In the genomic region with DNA sequence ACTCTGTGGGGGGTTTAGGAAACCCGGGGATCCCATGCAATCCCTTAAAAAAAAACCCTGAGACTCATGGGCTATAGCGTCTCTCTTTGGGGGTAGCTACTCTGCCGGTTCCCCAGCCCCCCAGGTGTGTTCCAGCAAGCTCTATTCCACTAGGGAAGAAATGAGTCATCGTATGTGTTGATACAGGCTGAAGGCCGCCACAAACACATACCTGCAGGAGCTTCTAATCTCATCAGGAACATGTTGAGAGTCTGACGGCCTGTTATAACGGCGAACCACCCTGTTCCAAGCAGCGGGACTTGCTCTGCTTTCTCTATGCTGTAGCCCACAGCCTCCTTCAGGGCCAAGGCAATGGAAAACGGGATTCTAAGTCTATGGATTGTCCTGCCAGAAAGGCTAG, we compare ENCODE assay signal across 14 cellular contexts. TPM values are rescaled to one million over a fixed set of nuclear protein-coding genes. Genes with fewer than 3 reads are reported as not detected.
DNase-seq lines count a peak whose midpoint lies in the region; ATAC-seq, FAIRE-seq and TF ChIP-seq lines count a peak whose summit lies in the region.
"Had no signal": no experiment of that assay in that cellular context is flagged by ENCODE, and none has a peak within 500 bp of the region (broad histone marks: within the 10 kb centered on the region; RNA-seq: fewer than 3 reads in every experiment).

No MANE protein-coding gene starts in this region.

- TF ChIP-seq EP300 in suprapubic skin (IDR thresholded peaks at IDR 0.05) = no peak

- H2AFZ ChIP-seq in keratinocyte (ENCODE audit: control insufficient read depth, low read length) (no peak overlapping the region), GM23248 (no peak overlapping the region)

- H3K79me2 ChIP-seq in keratinocyte (ENCODE audit: control insufficient read depth, insufficient read depth, low read length) (peaks cover 22% of the 10 kb centered on the region), GM23248 (ENCODE audit: insufficient read depth) (no peaks in the 10 kb centered on the region)

- peak; percentile 95 for FAIRE-seq in keratinocyte (lab: Jason Lieb, UNC)

- peak overlapping the region; percentile 96 for H3K4me2 ChIP-seq in keratinocyte (ENCODE audit: control insufficient read depth, extremely low read depth, insufficient read depth, low read depth, low read length)
- H3K4me2 ChIP-seq in GM23248 (ENCODE audit: unreplicated experiment) = no peak overlapping the region

- H3K9me2 ChIP-seq in GM23248 (ENCODE audit: insufficient read depth) = no peaks in the 10 kb centered on the region

- no peak for ATAC-seq in HG02623 (IDR thresholded peaks at IDR 0.05; ENCODE audit: unreplicated experiment)
- ATAC-seq: mucosa of descending colon had no signal

- in situ Hi-C loops in GM23248 (cut with MboI) = no loop called here

- H3K9me3 ChIP-seq in keratinocyte (ENCODE audit: control insufficient read depth, low read depth, low read length) (no peaks in the 10 kb centered on the region), suprapubic skin (no peaks in the 10 kb centered on the region), GM23248 (ENCODE audit: low read depth) (no peaks in the 10 kb centered on the region)
- H3K9me3 ChIP-seq in effector memory CD4-positive, alpha-beta T cell (ENCODE audit: control insufficient read depth, low read length) = no peaks in the 10 kb centered on the region
- H3K9me3 ChIP-seq: mucosa of descending colon, Peyer's patch had no signal

- DNase-seq in HT-29 (ENCODE audit: low spot score) (peak; percentile 71), amniotic epithelial cell (ENCODE audit: low read depth) (peak; percentile 59), keratinocyte (ENCODE audit: low read depth, low spot score) (peak; percentile 94), suprapubic skin (ENCODE audit: low spot score in 2 of 2) (peak in 1 of 2 donors; percentile 60), GM23248 (no peak)
- no peak for DNase-seq in effector memory CD4-positive, alpha-beta T cell
- DNase-seq: activated naive CD4-positive, alpha-beta T cell treated with Interleukin-2 at 50 U/mL for 16 hours; caudate nucleus; CD8-positive, alpha-beta memory T cell; mucosa of descending colon; NCI-H2227 treated with DMSO at 0.1 percent for 48 hours had no signal

- peak overlapping the region; percentile 92 for H3K9ac ChIP-seq in keratinocyte (ENCODE audit: control insufficient read depth, extremely low read depth, insufficient read depth, low read length)
- H3K9ac ChIP-seq in GM23248 = no peak overlapping the region

- H3K27ac ChIP-seq in keratinocyte (ENCODE audit: control insufficient read depth, insufficient read depth, low read length) = peak overlapping the region; percentile 98
- H3K27ac ChIP-seq in suprapubic skin = peak overlapping the region; percentile 94
- H3K27ac ChIP-seq in GM23248 = no peak overlapping the region
- no peak overlapping the region for H3K27ac ChIP-seq in effector memory CD4-positive, alpha-beta T cell (ENCODE audit: insufficient read depth, low read length, poor library complexity, severe bottlenecking)
- H3K27ac ChIP-seq: Peyer's patch had no signal

- H3K4me3 ChIP-seq in keratinocyte (ENCODE audit: control insufficient read depth in 2 of 3, extremely low read depth in 1 of 3, insufficient read depth in 2 of 3, low read depth in 1 of 3, low read length in 3 of 3) (peak overlapping the region; percentile 49 to 96 (median 64)), suprapubic skin (peak overlapping the region; percentile 56), GM23248 (no peak overlapping the region)
- H3K4me3 ChIP-seq in effector memory CD4-positive, alpha-beta T cell (ENCODE audit: insufficient read depth, low read depth, low read length, poor library complexity, severe bottlenecking) = no peak overlapping the region
- H3K4me3 ChIP-seq: mucosa of descending colon, Peyer's patch had no signal

- 64% methylated on average over 9 of the region's 10 CpGs for WGBS in suprapubic skin
- WGBS in GM23248 (ENCODE audit: low coverage in 1 of 2, low lambda C conversion rate in 2 of 2, missing lambda C conversion rate in 2 of 2), 2 experiments = 86 to 87% methylated on average over 10 of the region's 10 CpGs

- TF ChIP-seq POLR2A in suprapubic skin (IDR thresholded peaks at IDR 0.05) = no peak

- peaks cover 21 to 32% of the 10 kb centered on the region in 2 experiments for H3K36me3 ChIP-seq in keratinocyte (ENCODE audit: control insufficient read depth in 2 of 2, extremely low read depth in 1 of 2, insufficient read depth in 2 of 2, low read length in 2 of 2)
- H3K36me3 ChIP-seq in suprapubic skin = peaks cover 21% of the 10 kb centered on the region
- H3K36me3 ChIP-seq in GM23248 (ENCODE audit: low read depth) = no peaks in the 10 kb centered on the region
- H3K36me3 ChIP-seq in effector memory CD4-positive, alpha-beta T cell (ENCODE audit: control insufficient read depth, insufficient read depth, low read length) = no peaks in the 10 kb centered on the region
- H3K36me3 ChIP-seq: Peyer's patch had no signal

- no peaks in the 10 kb centered on the region for H3K27me3 ChIP-seq in keratinocyte (ENCODE audit: control insufficient read depth, extremely low read depth, insufficient read depth, low read length)
- peaks cover 10% of the 10 kb centered on the region for H3K27me3 ChIP-seq in suprapubic skin
- peaks cover 37% of the 10 kb centered on the region for H3K27me3 ChIP-seq in GM23248 (replicated peaks; ENCODE audit: insufficient read depth)
- H3K27me3 ChIP-seq in effector memory CD4-positive, alpha-beta T cell (replicated peaks; ENCODE audit: control insufficient read depth, insufficient read depth, low read length, poor library complexity, severe bottlenecking) = no peaks in the 10 kb centered on the region
- H3K27me3 ChIP-seq: Peyer's patch had no signal

- no peaks in the 10 kb centered on the region for H3F3A ChIP-seq in GM23248 (ENCODE audit: insufficient read depth)

- H4K20me1 ChIP-seq in keratinocyte (ENCODE audit: control insufficient read depth, extremely low read depth, insufficient read depth, low read length) (peaks cover 39% of the 10 kb centered on the region), GM23248 (ENCODE audit: insufficient read depth) (no peaks in the 10 kb centered on the region)

- dilution Hi-C loops in keratinocyte (cut with MboI; ENCODE audit: extremely low pct_ligation_motif_present, low sequenced_read_pairs) = no loop called here

- H3K4me1 ChIP-seq in keratinocyte (ENCODE audit: control insufficient read depth, extremely low read depth, insufficient read depth, low read length) (peaks cover 75% of the 10 kb centered on the region), suprapubic skin (peaks cover 66% of the 10 kb centered on the region), GM23248 (ENCODE audit: insufficient read depth) (no peaks in the 10 kb centered on the region)
- no peaks in the 10 kb centered on the region for H3K4me1 ChIP-seq in effector memory CD4-positive, alpha-beta T cell (ENCODE audit: control insufficient read depth, insufficient read depth, low read length, poor library complexity, severe bottlenecking)
- H3K4me1 ChIP-seq: Peyer's patch had no signal

- H3K9me1 ChIP-seq in keratinocyte (ENCODE audit: control insufficient read depth, extremely low read depth, insufficient read depth, low read length) = no peaks in the 10 kb centered on the region

- TF ChIP-seq CTCF in keratinocyte (optimal IDR thresholded peaks at IDR 0.05 in 1 of 3, IDR thresholded peaks at IDR 0.05 in 1 of 3, conservative IDR thresholded peaks at IDR 0.05 in 1 of 3; ENCODE audit: extremely low read depth in 1 of 3, insufficient read depth in 2 of 3, low read length in 3 of 3) = no peak
- TF ChIP-seq CTCF in suprapubic skin (IDR thresholded peaks at IDR 0.05) = no peak

RNA-seq across cellular contexts. Expression of gene KRT5, which starts 1.0 kb away (rescaled TPM):
- not detected in 2 replicates for total RNA-seq in HT-29 (2014; rRNA removed; shearing (Covaris generic))
- polyA plus RNA-seq in keratinocyte = 14,274 to 15,814 TPM (median 15,322 TPM) in 3 replicates
- polyA plus RNA-seq in keratinocyte (2011; ENCODE audit: low read depth) = 65,106 TPM
- 14,617 and 16,515 TPM in 2 replicates for polyA plus RNA-seq in keratinocyte (2011; cell fraction: cytosol; rRNA removed)
- polyA plus RNA-seq in keratinocyte (2011; cell fraction: nucleus; rRNA removed) = 13,124 and 13,753 TPM in 2 replicates
- 14,417 and 19,307 TPM in 2 replicates for polyA plus RNA-seq in keratinocyte (2012; ENCODE audit: low replicate concordance)
- polyA minus RNA-seq in keratinocyte = 14,077 to 29,017 TPM (median 19,306 TPM) in 3 replicates
- 38,935 TPM for polyA minus RNA-seq in keratinocyte (2011; cell fraction: cytosol; rRNA and poly(A)+ RNA removed)
- polyA minus RNA-seq in keratinocyte (2011; cell fraction: nucleus; rRNA and poly(A)+ RNA removed) = 7,770 and 7,938 TPM in 2 replicates
- total RNA-seq in suprapubic skin = 1,000 to 10,000 TPM; 3,026 to 9,625 (median 8,067) TPM
- not detected in 2 replicates for total RNA-seq in GM23248 (2014; rRNA removed; shearing (Covaris generic))
- not detected in 2 replicates for polyA plus RNA-seq in GM23248 (2016; fragmentation: Nextera tagmentation; extraction: Ambion mirVana)
- total RNA-seq: CD8-positive, alpha-beta memory T cell; fibroblast of lung had no signal
- polyA plus RNA-seq: CD8-positive, alpha-beta memory T cell had no signal

RNA-seq across cellular contexts. Expression of gene KRT6A, which starts 28.1 kb away (rescaled TPM):
- not detected in 2 replicates for total RNA-seq in HT-29 (2014; rRNA removed; shearing (Covaris generic))
- 10,395 to 23,012 TPM (median 12,338 TPM) in 3 replicates for polyA plus RNA-seq in keratinocyte
- 36,695 TPM for polyA plus RNA-seq in keratinocyte (2011; ENCODE audit: low read depth)
- 11,622 and 15,916 TPM in 2 replicates for polyA plus RNA-seq in keratinocyte (2011; cell fraction: cytosol; rRNA removed)
- polyA plus RNA-seq in keratinocyte (2011; cell fraction: nucleus; rRNA removed) = 13,095 and 13,115 TPM in 2 replicates
- polyA plus RNA-seq in keratinocyte (2012; ENCODE audit: low replicate concordance) = 9,877 and 13,559 TPM in 2 replicates
- polyA minus RNA-seq in keratinocyte = 12,898 to 17,765 TPM (median 16,942 TPM) in 3 replicates
- 17,686 TPM for polyA minus RNA-seq in keratinocyte (2011; cell fraction: cytosol; rRNA and poly(A)+ RNA removed)
- polyA minus RNA-seq in keratinocyte (2011; cell fraction: nucleus; rRNA and poly(A)+ RNA removed) = 6,738 and 7,678 TPM in 2 replicates
- total RNA-seq in suprapubic skin = 1,000 to 10,000 TPM in 1 of 4 donors, 100 to 1,000 TPM in 2, 10 to 100 TPM in 1; 57.7 to 1,258 (median 594) TPM
- not detected in 2 replicates for total RNA-seq in GM23248 (2014; rRNA removed; shearing (Covaris generic))
- polyA plus RNA-seq in GM23248 (2016; fragmentation: Nextera tagmentation; extraction: Ambion mirVana) = not detected in 2 replicates
- total RNA-seq: CD8-positive, alpha-beta memory T cell; fibroblast of lung had no signal
- polyA plus RNA-seq: CD8-positive, alpha-beta memory T cell had no signal

RNA-seq across cellular contexts. Expression of gene KRT71, which starts 31.8 kb away (rescaled TPM):
- not detected in 2 replicates for total RNA-seq in HT-29 (2014; rRNA removed; shearing (Covaris generic))
- polyA plus RNA-seq in keratinocyte = not detected in 3 replicates
- polyA plus RNA-seq in keratinocyte (2011; ENCODE audit: low read depth) = not detected
- polyA plus RNA-seq in keratinocyte (2011; cell fraction: cytosol; rRNA removed) = not detected in 2 replicates
- polyA plus RNA-seq in keratinocyte (2011; cell fraction: nucleus; rRNA removed) = not detected in 2 replicates
- not detected in 2 replicates for polyA plus RNA-seq in keratinocyte (2012; ENCODE audit: low replicate concordance)
- not detected in 3 replicates for polyA minus RNA-seq in keratinocyte
- not detected for polyA minus RNA-seq in keratinocyte (2011; cell fraction: cytosol; rRNA and poly(A)+ RNA removed)
- polyA minus RNA-seq in keratinocyte (2011; cell fraction: nucleus; rRNA and poly(A)+ RNA removed) = not detected in 2 replicates
- total RNA-seq in suprapubic skin = 100 to 1,000 TPM in 1 of 4 donors, 10 to 100 TPM in 2, 1 to 10 TPM in 1; 5.5 to 231 (median 70.8) TPM
- total RNA-seq in GM23248 (2014; rRNA removed; shearing (Covaris generic)) = not detected in 2 replicates
- not detected in 2 replicates for polyA plus RNA-seq in GM23248 (2016; fragmentation: Nextera tagmentation; extraction: Ambion mirVana)
- total RNA-seq: CD8-positive, alpha-beta memory T cell; fibroblast of lung; mucosa of descending colon; Peyer's patch had no signal
- polyA plus RNA-seq: CD8-positive, alpha-beta memory T cell; fibroblast of lung had no signal

RNA-seq across cellular contexts. Expression of gene KRT6C, which starts 47.6 kb away (rescaled TPM):
- not detected in 2 replicates for total RNA-seq in HT-29 (2014; rRNA removed; shearing (Covaris generic))
- polyA plus RNA-seq in keratinocyte (203 to 1,358 TPM (median 357 TPM) in 3 replicates), GM23248 (2016; fragmentation: Nextera tagmentation; extraction: Ambion mirVana) (not detected in 2 replicates)
- polyA plus RNA-seq in keratinocyte (2011; ENCODE audit: low read depth) = 180 TPM
- 276 and 391 TPM in 2 replicates for polyA plus RNA-seq in keratinocyte (2011; cell fraction: cytosol; rRNA removed)
- polyA plus RNA-seq in keratinocyte (2011; cell fraction: nucleus; rRNA removed) = 374 and 380 TPM in 2 replicates
- polyA plus RNA-seq in keratinocyte (2012; ENCODE audit: low replicate concordance) = 210 and 280 TPM in 2 replicates
- 453 to 1,813 TPM (median 710 TPM) in 3 replicates for polyA minus RNA-seq in keratinocyte
- polyA minus RNA-seq in keratinocyte (2011; cell fraction: cytosol; rRNA and poly(A)+ RNA removed) = 562 TPM
- 354 and 380 TPM in 2 replicates for polyA minus RNA-seq in keratinocyte (2011; cell fraction: nucleus; rRNA and poly(A)+ RNA removed)
- 10 to 100 TPM in 2 of 4 donors, 1 to 10 TPM in 1, not detected in 1; 7.8 to 23.7 (median 14.8) TPM for total RNA-seq in suprapubic skin
- not detected in 2 replicates for total RNA-seq in GM23248 (2014; rRNA removed; shearing (Covaris generic))
- total RNA-seq: CD8-positive, alpha-beta memory T cell; fibroblast of lung had no signal
- polyA plus RNA-seq: CD8-positive, alpha-beta memory T cell; fibroblast of lung had no signal

RNA-seq across cellular contexts. Expression of gene KRT74, which starts 52.5 kb away (rescaled TPM):
- total RNA-seq in HT-29 (2014; rRNA removed; shearing (Covaris generic)) = not detected in 2 replicates
- polyA plus RNA-seq in keratinocyte (0.10 to 0.36 TPM (median 0.17 TPM) in 3 replicates), GM23248 (2016; fragmentation: Nextera tagmentation; extraction: Ambion mirVana) (not detected in 2 replicates)
- polyA plus RNA-seq in keratinocyte (2011; ENCODE audit: low read depth) = not detected
- 0.07 and 0.12 TPM in 2 replicates for polyA plus RNA-seq in keratinocyte (2011; cell fraction: cytosol; rRNA removed)
- polyA plus RNA-seq in keratinocyte (2011; cell fraction: nucleus; rRNA removed) = 0.98 and 1.1 TPM in 2 replicates
- polyA plus RNA-seq in keratinocyte (2012; ENCODE audit: low replicate concordance) = 0.07 and 0.24 TPM in 2 replicates
- polyA minus RNA-seq in keratinocyte = 0.19 TPM in 1 of 3 replicates, not detected in the others
- polyA minus RNA-seq in keratinocyte (2011; cell fraction: cytosol; rRNA and poly(A)+ RNA removed) = not detected
- polyA minus RNA-seq in keratinocyte (2011; cell fraction: nucleus; rRNA and poly(A)+ RNA removed) = 0.23 TPM in 1 of 2 replicates, not detected in the other
- 10 to 100 TPM in 3 of 4 donors, 1 to 10 TPM in 1; 2.0 to 44.4 (median 21.2) TPM for total RNA-seq in suprapubic skin
- not detected in 2 replicates for total RNA-seq in GM23248 (2014; rRNA removed; shearing (Covaris generic))
- total RNA-seq: CD8-positive, alpha-beta memory T cell; fibroblast of lung; mucosa of descending colon; Peyer's patch had no signal
- polyA plus RNA-seq: CD8-positive, alpha-beta memory T cell; fibroblast of lung had no signal

Comparison
In these comparisons a context has a peak if more than half of its experiments do, and no peak if none do; other contexts are left out.
1. DNase-seq: peak in HT-29 (single experiment), amniotic epithelial cell (single experiment) and keratinocyte (single experiment); none in GM23248 (single experiment) and effector memory CD4-positive, alpha-beta T cell (0 of 3).
2. H3K27ac ChIP-seq: peak in keratinocyte (single experiment) and suprapubic skin (single experiment); none in GM23248 (single experiment) and effector memory CD4-positive, alpha-beta T cell (single experiment).
3. H3K4me3 ChIP-seq: peak in keratinocyte (3 of 3) and suprapubic skin (single experiment); none in GM23248 (single experiment) and effector memory CD4-positive, alpha-beta T cell (single experiment).
4. RNA of gene KRT5, which starts 1.0 kb away (total RNA-seq): 3,026 to 9,625 TPM in suprapubic skin; not detected in HT-29 and not detected in GM23248; every median in the first group is over 1,000 times any median in the second.
5. RNA of gene KRT6A, which starts 28.1 kb away (total RNA-seq): 57.7 to 1,258 TPM in suprapubic skin; not detected in HT-29 and not detected in GM23248; every median in the first group is over 10 times any median in the second.